ENCODE assay signal across 11 cellular contexts in genomic region chr2:206276169-206276927, GRCh38. TPM values are rescaled to one million over a fixed set of nuclear protein-coding genes. Genes with fewer than 3 reads are reported as not detected.
DNase-seq lines count a peak whose midpoint lies in the region; ATAC-seq, FAIRE-seq and TF ChIP-seq lines count a peak whose summit lies in the region.
"Had no signal": no experiment of that assay in that cellular context is flagged by ENCODE, and none has a peak within 500 bp of the region (broad histone marks: within the 10 kb centered on the region; RNA-seq: fewer than 3 reads in every experiment).

No MANE protein-coding gene starts in this region.

- peaks cover 3% of the 10 kb centered on the region for H3K23me2 ChIP-seq in H1 (ENCODE audit: low read depth, low read length)

- no peaks in the 10 kb centered on the region for H3K36me3 Mint-ChIP-seq in activated naive CD4-positive, alpha-beta T cell treated with anti-CD3 and anti-CD28 coated beads for 36 hours (ENCODE audit: low read depth)

- WGBS in H1 (ENCODE audit: extremely low coverage in 1 of 2, insufficient coverage in 1 of 2, insufficient read length in 1 of 2, insufficient replicate concordance in 2 of 2, low coverage in 1 of 2, low lambda C conversion rate in 2 of 2, missing lambda C conversion rate in 1 of 2), 2 experiments: 4% methylated on average over 12 of the region's 12 CpGs; no CpG with 5 or more reads in 1 of the 2 experiments
- 31 to 37% methylated on average over 12 of the region's 12 CpGs for WGBS in body of pancreas, 2 donors

- no peak for TF ChIP-seq RAD21 in H1 (IDR thresholded peaks at IDR 0.05 in 1 of 2, conservative IDR thresholded peaks at IDR 0.05 in 1 of 2; ENCODE audit: low read depth in 2 of 2, low read length in 2 of 2)

- POLR2A ChIA-PET in H1 (lab: Charles Lee; ENCODE audit: partially characterized antibody): interaction anchor here (1.2 to 1.3 kb wide), 2 partner anchors 21 to 116 kb away, joined by 3 to 6 read pairs; partner anchors contain the start of gene EEF1B2

- no peak overlapping the region for H3K4ac ChIP-seq in H1 (replicated peaks; ENCODE audit: insufficient read length, low read depth, low read length)

- no peaks in the 10 kb centered on the region for H3K79me1 ChIP-seq in H1 (ENCODE audit: low read depth, low read length)

- no peak overlapping the region for H3K14ac ChIP-seq in H1 (ENCODE audit: insufficient read length)

- no peak overlapping the region for H3K27ac Mint-ChIP-seq in activated naive CD4-positive, alpha-beta T cell treated with anti-CD3 and anti-CD28 coated beads for 36 hours

- H2AFZ ChIP-seq in OCI-LY1 (ENCODE audit: low read length) (no peak overlapping the region), H1 (ENCODE audit: low read length) (no peak overlapping the region)

- no peak overlapping the region for H3K18ac ChIP-seq in H1 (ENCODE audit: extremely low read depth, low read length)

- peak overlapping the region; percentile 75 for H3K4me2 ChIP-seq in OCI-LY1 (ENCODE audit: low read length)
- peak overlapping the region; percentile 78 to 92 for H3K4me2 ChIP-seq in H1 (ENCODE audit: insufficient read depth in 1 of 2, low read depth in 2 of 2, low read length in 2 of 2)

- H3K9ac ChIP-seq in OCI-LY1 (ENCODE audit: low read length): peak overlapping the region; percentile 70
- H3K9ac ChIP-seq in H1 (replicated peaks in 1 of 4; ENCODE audit: extremely low read depth in 1 of 4, low read depth in 3 of 4, low read length in 3 of 4): no peak overlapping the region

- H3K4me3 ChIP-seq in OCI-LY1 (ENCODE audit: low read depth, low read length, poor library complexity, severe bottlenecking) (peak overlapping the region; percentile 76), H1 (ENCODE audit: extremely low read depth in 1 of 4, insufficient read depth in 2 of 4, low read depth in 3 of 4, low read length in 4 of 4) (peak overlapping the region; percentile 81 to 87 (median 86)), retinal pigment epithelial cell (ENCODE audit: low read length) (peak overlapping the region; percentile 58), body of pancreas (peak overlapping the region in 1 of 2 donors; percentile 90)

- peak overlapping the region; percentile 82 for H3K4me3 Mint-ChIP-seq in activated naive CD4-positive, alpha-beta T cell treated with anti-CD3 and anti-CD28 coated beads for 36 hours

- no peaks in the 10 kb centered on the region for H3K36me3 ChIP-seq in OCI-LY1 (ENCODE audit: insufficient read depth, low read length)
- H3K36me3 ChIP-seq in H1 (ENCODE audit: control insufficient read depth in 2 of 4, insufficient read depth in 4 of 4, low read length in 3 of 4): peaks cover 0 to 3% (median 0%) of the 10 kb centered on the region in 4 experiments; a peak in 2 of 8 replicates
- H3K36me3 ChIP-seq in body of pancreas (replicated peaks in 1 of 2; ENCODE audit: insufficient read depth in 1 of 2, low read depth in 2 of 2): no peaks in the 10 kb centered on the region

- no peak overlapping the region for H2BK15ac ChIP-seq in H1 (ENCODE audit: low read length)

- H3K27me3 Mint-ChIP-seq in activated naive CD4-positive, alpha-beta T cell treated with anti-CD3 and anti-CD28 coated beads for 36 hours (ENCODE audit: low read depth): peaks cover 34% of the 10 kb centered on the region

- H4K8ac ChIP-seq in H1 (ENCODE audit: extremely low read depth, insufficient read depth, low read length): no peak overlapping the region

- no peak overlapping the region for H2AK5ac ChIP-seq in H1 (ENCODE audit: low read depth, low read length)

- no peaks in the 10 kb centered on the region for H3K27me3 ChIP-seq in OCI-LY1 (ENCODE audit: insufficient read depth, low read length)
- peaks cover 19 to 29% (median 25%) of the 10 kb centered on the region in 4 experiments for H3K27me3 ChIP-seq in H1 (replicated peaks in 1 of 4; ENCODE audit: control insufficient read depth in 3 of 4, extremely low read depth in 1 of 4, insufficient read depth in 3 of 4, low read length in 3 of 4)
- no peaks in the 10 kb centered on the region for H3K27me3 ChIP-seq in body of pancreas

- no peak overlapping the region for H2BK20ac ChIP-seq in H1 (ENCODE audit: low read length)

- H3K27ac ChIP-seq in OCI-LY1 (ENCODE audit: low read depth, low read length, poor library complexity, severe bottlenecking) (no peak overlapping the region), H1 (ENCODE audit: low read depth, low read length) (no peak overlapping the region), body of pancreas (no peak overlapping the region)

- H3K79me2 ChIP-seq in OCI-LY1 (ENCODE audit: insufficient read depth, low read length) (peaks cover 5% of the 10 kb centered on the region; the same call in 1 of the 2 replicates), H1 (ENCODE audit: control insufficient read depth in 1 of 2, insufficient read depth in 2 of 2, low read length in 2 of 2) (peaks cover 0 to 38% of the 10 kb centered on the region in 2 experiments; a peak in 2 of 4 replicates)

- no peak overlapping the region for H2BK12ac ChIP-seq in H1 (ENCODE audit: low read depth, low read length)

- no peak for TF ChIP-seq EP300 in H1 (IDR thresholded peaks at IDR 0.05; ENCODE audit: borderline replicate concordance in 1 of 2, low read depth in 2 of 2, low read length in 2 of 2)

- no peaks in the 10 kb centered on the region for H3F3A ChIP-seq in OCI-LY1 (ENCODE audit: insufficient read depth, low read length)

- no peak overlapping the region for H2BK120ac ChIP-seq in H1 (replicated peaks; ENCODE audit: low read depth, low read length)

- ATAC-seq in body of pancreas: no peak
- ATAC-seq in HG03095 (IDR thresholded peaks at IDR 0.05; ENCODE audit: unreplicated experiment): no peak

- no peak for TF ChIP-seq POLR2A in H1 (IDR thresholded peaks at IDR 0.05; ENCODE audit: control extremely low read depth in 1 of 2, low read depth in 2 of 2, low read length in 2 of 2)
- TF ChIP-seq POLR2A in body of pancreas (IDR thresholded peaks at IDR 0.05): no peak

- peaks cover 11% of the 10 kb centered on the region for H3K4me1 Mint-ChIP-seq in activated naive CD4-positive, alpha-beta T cell treated with anti-CD3 and anti-CD28 coated beads for 36 hours (ENCODE audit: low read depth)

- H4K5ac ChIP-seq in H1 (ENCODE audit: insufficient read length, low read depth, low read length): no peak overlapping the region

- H4K91ac ChIP-seq in H1 (replicated peaks; ENCODE audit: insufficient read length, low read length): no peak overlapping the region

- intact Hi-C loops in activated naive CD4-positive, alpha-beta T cell treated with anti-CD3 and anti-CD28 coated beads for 36 hours (cut with micrococcal nuclease): loop anchor here (10.0 kb wide), 2 partner anchors 242 to 488 kb away; partner anchors contain the start of genes FASTKD2 and MDH1B
- intact Hi-C loops in body of pancreas (cut with DNase I): no loop called here

- CTCF ChIA-PET in activated naive CD4-positive, alpha-beta T cell treated with anti-CD3 and anti-CD28 coated beads for 36 hours (lab: Charles Lee): no interaction called here
- CTCF ChIA-PET in H1 (lab: Charles Lee; ENCODE audit: partially characterized antibody): interaction anchor here (1.1 to 1.3 kb wide), 2 partner anchors 10 to 16 kb away, joined by 3 read pairs; no protein-coding TSS in a partner anchor

- no peaks in the 10 kb centered on the region for H3K9me2 ChIP-seq in OCI-LY1 (ENCODE audit: low read depth, low read length)

- TF ChIP-seq CTCF in OCI-LY1 (IDR thresholded peaks at IDR 0.05; ENCODE audit: low read length): no peak
- TF ChIP-seq CTCF in H1 (IDR thresholded peaks at IDR 0.05; ENCODE audit: control extremely low read depth in 1 of 3, insufficient read depth in 1 of 3, low read depth in 1 of 3, low read length in 3 of 3): no peak
- TF ChIP-seq CTCF in retinal pigment epithelial cell (conservative IDR thresholded peaks at IDR 0.05; ENCODE audit: low read depth, low read length): no peak
- TF ChIP-seq CTCF in body of pancreas (IDR thresholded peaks at IDR 0.05): no peak

- no peaks in the 10 kb centered on the region for H3K9me3 ChIP-seq in OCI-LY1 (ENCODE audit: low read length)
- H3K9me3 ChIP-seq in H1 (ENCODE audit: insufficient read depth in 2 of 2, low read depth in 1 of 2, low read length in 1 of 2): no peaks in the 10 kb centered on the region
- no peaks in the 10 kb centered on the region for H3K9me3 ChIP-seq in body of pancreas

- FAIRE-seq in H1 (lab: Jason Lieb, UNC): no peak
- FAIRE-seq: bronchial epithelial cell had no signal

- H3K56ac ChIP-seq in H1 (replicated peaks; ENCODE audit: insufficient read length, low read depth, low read length): no peak overlapping the region

- no peak for DNase-seq in activated naive CD4-positive, alpha-beta T cell treated with anti-CD3 and anti-CD28 coated beads for 36 hours
- no peak for DNase-seq in activated naive CD4-positive, alpha-beta T cell treated with Interleukin-2 at 50 U/mL for 16 hours
- DNase-seq in H1 (ENCODE audit: low read depth in 1 of 2, low spot score in 2 of 2): no peak
- DNase-seq in retinal pigment epithelial cell (ENCODE audit: low read depth): no peak
- no peak for DNase-seq in RKO (ENCODE audit: low spot score)
- DNase-seq in body of pancreas: no peak
- DNase-seq: DND-41 had no signal

- no peaks in the 10 kb centered on the region for H4K20me1 ChIP-seq in OCI-LY1 (ENCODE audit: insufficient read depth, low read length)
- H4K20me1 ChIP-seq in H1 (replicated peaks in 1 of 2; ENCODE audit: control insufficient read depth in 1 of 2, insufficient read depth in 2 of 2, low read length in 2 of 2): no peaks in the 10 kb centered on the region

- no peak overlapping the region for H3K23ac ChIP-seq in H1 (ENCODE audit: insufficient read length)

- no peaks in the 10 kb centered on the region for H3K9me3 Mint-ChIP-seq in activated naive CD4-positive, alpha-beta T cell treated with anti-CD3 and anti-CD28 coated beads for 36 hours

- H3K4me1 ChIP-seq in OCI-LY1 (ENCODE audit: insufficient read depth, low read length, severe bottlenecking): peaks cover 28% of the 10 kb centered on the region
- H3K4me1 ChIP-seq in H1 (replicated peaks in 1 of 4; ENCODE audit: control insufficient read depth in 3 of 4, insufficient read depth in 4 of 4, low read length in 3 of 4): peaks cover 0 to 4% (median 1%) of the 10 kb centered on the region in 4 experiments; a peak in 2 of 7 replicates
- H3K4me1 ChIP-seq in body of pancreas: peaks cover 4% of the 10 kb centered on the region

- no peak overlapping the region for H2BK5ac ChIP-seq in H1 (ENCODE audit: low read depth, low read length)

RNA-seq across cellular contexts. Expression of gene ZDBF2, which starts 1.9 kb away (rescaled TPM):
- total RNA-seq in activated naive CD4-positive, alpha-beta T cell treated with anti-CD3 and anti-CD28 coated beads for 36 hours: 1 to 10 TPM; 3.9 to 4.8 TPM
- total RNA-seq in H1 (2021; fragmentation: NEBNext Ultra II Directional; extraction: Animal tissue kit (Norgen Biotek cat#: 25700)): 15.3 and 17.2 TPM in 2 replicates
- 0.99 and 1.5 TPM in 2 replicates for polyA plus RNA-seq in H1 (2011; rRNA removed)
- 1.9 TPM for polyA plus RNA-seq in H1 (2011; cell fraction: cytosol; rRNA removed)
- 4.0 TPM for polyA plus RNA-seq in H1 (2011; cell fraction: nucleus; rRNA removed)
- 2.1 to 4.6 TPM (median 3.8 TPM) in 4 replicates for polyA plus RNA-seq in H1 (2012, experiment 1 of 2)
- 0.17 TPM for polyA plus RNA-seq in H1 (2012, experiment 2 of 2)
- 7.0 TPM for polyA plus RNA-seq in H1 (2013, experiment 1 of 2)
- 6.1 TPM for polyA plus RNA-seq in H1 (2013, experiment 2 of 2)
- 16.4 and 25.0 TPM in 2 replicates for polyA minus RNA-seq in H1 (2011; rRNA and poly(A)+ RNA removed)
- 6.5 TPM for polyA minus RNA-seq in H1 (2011; cell fraction: cytosol; rRNA and poly(A)+ RNA removed)
- 22.6 TPM for polyA minus RNA-seq in H1 (2011; cell fraction: nucleus; rRNA and poly(A)+ RNA removed)
- total RNA-seq in body of pancreas: 10 to 100 TPM; 13.2 to 13.5 TPM
- total RNA-seq: HT-29 had no signal
